In the genomic region with DNA sequence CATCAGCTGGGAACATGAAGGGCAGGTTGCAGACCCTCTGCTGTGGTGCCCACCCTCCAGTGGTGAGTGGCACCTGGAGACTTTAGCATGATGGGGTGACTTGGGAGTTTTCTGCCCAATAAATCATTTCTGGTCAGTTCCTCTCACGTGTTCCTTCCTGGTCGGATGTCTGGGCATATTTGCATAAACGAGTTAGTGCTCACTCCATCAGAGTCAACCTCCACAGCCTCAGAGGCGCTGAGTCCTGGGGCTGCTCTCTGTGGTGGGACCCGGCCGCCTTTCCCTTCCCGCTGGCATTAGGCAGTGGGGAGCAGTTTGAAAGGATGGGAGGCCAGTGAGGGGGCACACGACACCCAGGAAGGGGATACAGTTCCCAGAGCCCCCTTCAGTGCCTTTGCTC, we compare ENCODE assay signal across 17 cellular contexts.
"Had no signal": no experiment of that assay in that cellular context is flagged by ENCODE, and none has a peak within 500 bp of the region (broad histone marks: within the 10 kb centered on the region; RNA-seq: fewer than 3 reads in every experiment).

No MANE protein-coding gene starts in this region.

- H3K4me3 ChIP-seq: esophagus muscularis mucosa, hepatocyte, tibial artery had no signal

- H3K27ac ChIP-seq: esophagus muscularis mucosa, hepatocyte, neutrophil had no signal

- H3K4me2 ChIP-seq: hepatocyte had no signal

- H3K36me3 Mint-ChIP-seq: activated naive CD4-positive, alpha-beta T cell treated with anti-CD3 and anti-CD28 coated beads, Interleukin-2, amount 50 U/mL, for 72 hours; memory B cell; natural killer cell had no signal

- H3K9me3 ChIP-seq: esophagus muscularis mucosa, neutrophil, tibial artery had no signal

- H3K79me2 ChIP-seq: hepatocyte had no signal

- H3K9me3 Mint-ChIP-seq: activated CD4-positive, alpha-beta T cell treated with anti-CD3 and anti-CD28 coated beads, Interleukin-2, amount 10 ng/mL, durations not matched to agents 7 days and 5 days; activated naive CD4-positive, alpha-beta T cell treated with anti-CD3 and anti-CD28 coated beads, Interleukin-2, amount 50 U/mL, for 72 hours; dendritic cell treated with granulocyte-macrophage colony-stimulating factor and Interleukin-4, amounts not matched to agents 40 ng/mL and 50 ng/mL, for 4 days; memory B cell; natural killer cell; T-helper 1 cell treated with Interleukin-12 subunit alpha and Interleukin-12 subunit beta and Interleukin-4 antibody, amounts not matched to agents 30 μg/mL and 1 μg/mL, for 36 hours had no signal

- H3K27me3 ChIP-seq: esophagus muscularis mucosa, hepatocyte, tibial artery had no signal

- H3K36me3 ChIP-seq: neutrophil had no signal

- H2AFZ ChIP-seq: hepatocyte had no signal

- H3K27ac Mint-ChIP-seq: activated CD4-positive, alpha-beta T cell treated with anti-CD3 and anti-CD28 coated beads, Interleukin-2, amount 10 ng/mL, durations not matched to agents 7 days and 5 days; activated naive CD4-positive, alpha-beta T cell treated with anti-CD3 and anti-CD28 coated beads, Interleukin-2, amount 50 U/mL, for 72 hours; dendritic cell treated with granulocyte-macrophage colony-stimulating factor and Interleukin-4, amounts not matched to agents 40 ng/mL and 50 ng/mL, for 4 days; memory B cell; natural killer cell; T-helper 1 cell treated with Interleukin-12 subunit alpha and Interleukin-12 subunit beta and Interleukin-4 antibody, amounts not matched to agents 30 μg/mL and 1 μg/mL, for 36 hours had no signal

- DNase-seq: activated CD4-positive, alpha-beta T cell treated with anti-CD3 and anti-CD28 coated beads, Interleukin-2, amount 10 ng/mL, durations not matched to agents 7 days and 5 days; activated CD8-positive, alpha-beta memory T cell treated with anti-CD3 and anti-CD28 coated beads, Interleukin-2, amount 50 U/mL, for 4 hours; activated effector memory CD4-positive, alpha-beta T cell treated with Interleukin-2 at 50 U/mL for 16 hours; activated T-cell treated with anti-CD3 and anti-CD28 coated beads, Interleukin-2, amount 50 U/mL, for 48 hours; effector memory CD4-positive, alpha-beta T cell; natural killer cell; stimulated activated CD8-positive, alpha-beta memory T cell treated with anti-CD3 and anti-CD28 coated beads, Interleukin-4, amount 100 ng/mL, for 48 hours; stimulated activated naive CD4-positive, alpha-beta T cell had no signal

- ATAC-seq: activated CD4-positive, CD25-positive, alpha-beta regulatory T cell treated with anti-CD3 and anti-CD28 coated beads, Interleukin-2, amount 50 U/mL, for 24 hours; activated naive CD4-positive, alpha-beta T cell treated with anti-CD3 and anti-CD28 coated beads, Interleukin-2, amount 50 U/mL, for 72 hours; natural killer cell had no signal

- H3K4me1 Mint-ChIP-seq: memory B cell had no signal

- H3K4me3 Mint-ChIP-seq: activated CD4-positive, alpha-beta T cell treated with anti-CD3 and anti-CD28 coated beads, Interleukin-2, amount 10 ng/mL, durations not matched to agents 7 days and 5 days; dendritic cell treated with granulocyte-macrophage colony-stimulating factor and Interleukin-4, amounts not matched to agents 40 ng/mL and 50 ng/mL, for 4 days; memory B cell; natural killer cell; T-helper 1 cell treated with Interleukin-12 subunit alpha and Interleukin-12 subunit beta and Interleukin-4 antibody, amounts not matched to agents 30 μg/mL and 1 μg/mL, for 36 hours had no signal
